Comparison of ENCODE assay signal across 21 cellular contexts in the genomic region with DNA sequence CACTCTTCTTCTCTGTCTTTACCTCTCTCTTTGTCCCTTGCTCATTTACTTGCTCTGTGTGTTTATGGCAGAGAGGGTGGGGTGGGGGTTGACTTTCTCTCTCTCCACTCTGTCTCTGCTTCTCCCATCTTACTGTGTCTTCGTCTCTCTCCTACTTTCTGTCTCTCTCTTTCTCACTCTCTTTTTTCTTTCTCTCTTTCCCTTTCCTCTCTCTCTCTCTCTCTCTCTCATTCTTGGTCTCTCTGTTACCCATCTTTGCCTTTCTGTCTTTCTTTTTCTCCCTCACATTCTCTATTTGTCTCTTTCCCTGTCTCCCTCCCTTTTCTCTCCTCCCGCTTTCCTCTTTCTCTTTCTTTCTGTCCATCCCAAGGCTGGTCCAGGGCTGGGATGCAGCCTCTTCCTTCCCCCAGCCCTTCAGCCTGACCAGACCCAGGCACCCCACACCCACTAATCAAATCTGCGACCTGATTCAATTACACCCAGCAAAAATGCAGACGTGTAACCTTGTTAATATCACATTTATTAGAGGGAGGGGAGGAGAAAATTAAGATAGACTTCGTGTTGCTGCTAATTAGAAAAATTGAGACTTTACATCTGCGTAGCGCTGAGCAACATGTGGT.
"Had no signal": no experiment of that assay in that cellular context is flagged by ENCODE, and none has a peak within 500 bp of the region (broad histone marks: within the 10 kb centered on the region; RNA-seq: fewer than 3 reads in every experiment).

No MANE protein-coding gene starts in this region.

- H3K27ac Mint-ChIP-seq: naive thymus-derived CD8-positive, alpha-beta T cell; stimulated activated naive CD8-positive, alpha-beta T cell treated with anti-CD3 and anti-CD28 coated beads, Interleukin-15, Interleukin-2, amounts not matched to agents 100 ng/mL and 50 ng/mL, for 24 hours had no signal

- H3K4me3 ChIP-seq: coronary artery, heart left ventricle, mucosa of descending colon, psoas muscle, sigmoid colon, skin epidermis, testis, tibial nerve, upper lobe of right lung had no signal

- H3K27me3 Mint-ChIP-seq: stimulated activated naive CD8-positive, alpha-beta T cell treated with anti-CD3 and anti-CD28 coated beads, Interleukin-15, Interleukin-2, amounts not matched to agents 100 ng/mL and 50 ng/mL, for 24 hours had no signal

- H3K9ac ChIP-seq: parathyroid adenoma had no signal

- ATAC-seq: heart left ventricle; left lobe of liver; mucosa of descending colon; naive thymus-derived CD8-positive, alpha-beta T cell; psoas muscle; upper lobe of right lung had no signal

- H3K27me3 ChIP-seq: heart left ventricle, sigmoid colon, testis, tibial nerve, upper lobe of right lung had no signal

- H2AFZ ChIP-seq: parathyroid adenoma had no signal

- H3K9me3 ChIP-seq: heart left ventricle, mucosa of descending colon, psoas muscle, sigmoid colon, testis, tibial nerve, upper lobe of right lung had no signal

- H3K79me2 ChIP-seq: parathyroid adenoma had no signal

- H3K36me3 ChIP-seq: heart left ventricle, sigmoid colon, tibial nerve, upper lobe of right lung had no signal

- DNase-seq: central memory CD4-positive, alpha-beta T cell; effector CD8-positive, alpha-beta T cell; foreskin melanocyte; heart left ventricle; hippocampal formation; kidney glomerular epithelial cell; mammary epithelial cell; mucosa of descending colon; naive thymus-derived CD8-positive, alpha-beta T cell; occipital lobe; psoas muscle; retina; sigmoid colon; testis; upper lobe of right lung had no signal

- H3K27ac ChIP-seq: coronary artery, heart left ventricle, parathyroid adenoma, psoas muscle, sigmoid colon, skin epidermis, testis, tibial nerve, upper lobe of right lung had no signal

- H3K4me1 Mint-ChIP-seq: naive thymus-derived CD8-positive, alpha-beta T cell had no signal

- H3K4me3 Mint-ChIP-seq: naive thymus-derived CD8-positive, alpha-beta T cell; stimulated activated naive CD8-positive, alpha-beta T cell treated with anti-CD3 and anti-CD28 coated beads, Interleukin-15, Interleukin-2, amounts not matched to agents 100 ng/mL and 50 ng/mL, for 24 hours had no signal

- H3K4me1 ChIP-seq: heart left ventricle, parathyroid adenoma, psoas muscle, sigmoid colon, testis, tibial nerve, upper lobe of right lung had no signal
